Comparison of ENCODE assay signal across 1 cellular context in genomic region chr9:65462476-65462875, GRCh38.
DNase-seq lines count a peak whose midpoint lies in the region; TF ChIP-seq lines count a peak whose summit lies in the region.
"Not testable (repeated sequence)": the region's sequence is repeated elsewhere in the genome, so short reads cannot be mapped to it uniquely, and the experiment has no call there.

No MANE protein-coding gene starts in this region.

- H3K27ac ChIP-seq in sigmoid colon, result not testable (repeated sequence)

- WGBS in sigmoid colon, 2 donors, result 85 to 86% methylated on average over 15 of the region's 15 CpGs

- not testable (repeated sequence) for TF ChIP-seq CTCF in sigmoid colon (IDR thresholded peaks at IDR 0.05)

- not testable (repeated sequence) for TF ChIP-seq POLR2A in sigmoid colon (IDR thresholded peaks at IDR 0.05)

- peak; percentile 1 for DNase-seq in sigmoid colon

- not testable (repeated sequence) for H3K4me3 ChIP-seq in sigmoid colon

- H3K9me3 ChIP-seq in sigmoid colon, result not testable (repeated sequence)

- not testable (repeated sequence) for H3K4me1 ChIP-seq in sigmoid colon

- not testable (repeated sequence) for TF ChIP-seq EP300 in sigmoid colon (IDR thresholded peaks at IDR 0.05)

- H3K36me3 ChIP-seq in sigmoid colon, result not testable (repeated sequence)

- intact Hi-C loops in sigmoid colon (cut with DNase I), result not testable (repeated sequence)

- H3K27me3 ChIP-seq in sigmoid colon, result not testable (repeated sequence)
